In genomic region chr1:111665527-111665926, GRCh38 we compare ENCODE assay signal across 13 cellular contexts.
"Had no signal": no experiment of that assay in that cellular context is flagged by ENCODE, and none has a peak within 500 bp of the region (broad histone marks: within the 10 kb centered on the region; RNA-seq: fewer than 3 reads in every experiment).

No MANE protein-coding gene starts in this region.

- DNase-seq: activated B cell treated with CpG ODN at 0.5 μM for 24 hours; activated CD8-positive, alpha-beta memory T cell treated with anti-CD3 and anti-CD28 coated beads, Interleukin-2, amount 50 U/mL, for 4 hours; activated naive CD8-positive, alpha-beta T cell treated with anti-CD3 and anti-CD28 coated beads for 36 hours; endodermal cell; erythroblast; glutamatergic neuron; mucosa of descending colon; nephron progenitor cell; small intestine; T-helper 2 cell; upper lobe of left lung had no signal

- H3K36me3 ChIP-seq: prostate gland had no signal

- H3K27ac ChIP-seq: prostate gland had no signal

- H3K9me3 ChIP-seq: mucosa of descending colon, prostate gland, upper lobe of left lung had no signal

- H3K27me3 Mint-ChIP-seq: activated B cell treated with CpG ODN at 0.5 μM for 24 hours; activated naive CD8-positive, alpha-beta T cell treated with anti-CD3 and anti-CD28 coated beads for 36 hours had no signal

- H3K4me1 ChIP-seq: prostate gland had no signal

- H3K27ac Mint-ChIP-seq: activated B cell treated with CpG ODN at 0.5 μM for 24 hours, endodermal cell, nephron progenitor cell had no signal

- H3K27me3 ChIP-seq: upper lobe of left lung had no signal

- H3K9me3 Mint-ChIP-seq: activated B cell treated with CpG ODN at 0.5 μM for 24 hours; activated naive CD8-positive, alpha-beta T cell treated with anti-CD3 and anti-CD28 coated beads for 36 hours; endodermal cell; nephron progenitor cell had no signal

- H3K4me3 ChIP-seq: mucosa of descending colon, prostate gland, upper lobe of left lung had no signal

- ATAC-seq: mucosa of descending colon, SK-N-SH treated with all-trans-retinoic acid at 6 μM for 48 hours had no signal

- H3K4me1 Mint-ChIP-seq: endodermal cell, nephron progenitor cell had no signal

- H3K4me3 Mint-ChIP-seq: activated B cell treated with CpG ODN at 0.5 μM for 24 hours; activated naive CD8-positive, alpha-beta T cell treated with anti-CD3 and anti-CD28 coated beads for 36 hours; endodermal cell; nephron progenitor cell had no signal
